Comparison of ENCODE assay signal across 1 cellular context in the genomic region with DNA sequence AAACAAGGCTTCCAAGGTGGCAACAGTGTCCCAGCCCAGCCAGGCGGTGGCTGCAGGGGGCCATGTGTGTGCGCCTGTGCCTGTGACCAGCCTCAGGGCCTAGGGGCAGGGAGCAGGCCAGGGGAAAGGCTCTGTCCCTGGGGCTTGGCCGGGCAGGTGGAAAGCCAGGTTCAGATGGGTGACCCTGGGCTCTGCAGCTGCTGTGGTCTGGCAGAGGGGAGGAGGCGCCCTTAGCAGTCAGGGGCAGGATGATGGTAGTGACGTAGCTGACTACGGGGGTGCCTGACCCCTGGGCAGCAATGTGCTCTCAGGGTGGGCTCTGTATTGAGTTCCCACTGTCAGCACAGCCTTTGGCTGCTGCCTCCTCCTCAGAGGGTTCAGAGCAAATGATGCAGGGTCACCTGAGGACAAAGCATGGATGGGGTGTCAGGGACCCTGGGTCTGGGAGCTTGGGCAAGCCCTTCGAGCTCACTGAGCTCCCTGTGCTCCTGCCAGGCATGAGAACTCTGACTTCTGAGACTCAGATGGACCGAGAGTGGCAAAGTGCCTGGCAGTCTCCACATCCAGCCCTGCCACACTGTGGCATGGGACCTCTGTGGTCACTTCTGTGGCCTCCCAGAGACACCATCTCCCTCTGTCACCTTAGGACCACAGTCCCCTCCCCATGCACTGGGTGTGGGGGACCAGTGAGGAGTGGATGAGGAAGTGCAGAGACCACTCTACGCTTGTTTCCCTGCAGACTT.
TF ChIP-seq lines count a peak whose summit lies in the region.

No MANE protein-coding gene starts in this region.

TF ChIP-seq in GM23338, 12 proteins besides CTCF, POLR2A, EP300 and RAD21 (continued from another document):
- TF ChIP-seq, protein P1, sequence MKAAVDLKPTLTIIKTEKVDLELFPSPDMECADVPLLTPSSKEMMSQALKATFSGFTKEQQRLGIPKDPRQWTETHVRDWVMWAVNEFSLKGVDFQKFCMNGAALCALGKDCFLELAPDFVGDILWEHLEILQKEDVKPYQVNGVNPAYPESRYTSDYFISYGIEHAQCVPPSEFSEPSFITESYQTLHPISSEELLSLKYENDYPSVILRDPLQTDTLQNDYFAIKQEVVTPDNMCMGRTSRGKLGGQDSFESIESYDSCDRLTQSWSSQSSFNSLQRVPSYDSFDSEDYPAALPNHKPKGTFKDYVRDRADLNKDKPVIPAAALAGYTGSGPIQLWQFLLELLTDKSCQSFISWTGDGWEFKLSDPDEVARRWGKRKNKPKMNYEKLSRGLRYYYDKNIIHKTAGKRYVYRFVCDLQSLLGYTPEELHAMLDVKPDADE (IDR thresholded peaks at IDR 0.05), result no peak
- TF ChIP-seq NANOG (IDR thresholded peaks at IDR 0.05; ENCODE audit: borderline replicate concordance), result no peak
- TF ChIP-seq ZNF331 (CRISPR knock-in tag; IDR thresholded peaks at IDR 0.05; ENCODE audit: low read depth), result no peak
- no peak for TF ChIP-seq POLR2AphosphoS5 (IDR thresholded peaks at IDR 0.05; ENCODE audit: low read depth)
- no peak for TF ChIP-seq EZH2phosphoT487 (IDR thresholded peaks at IDR 0.05; ENCODE audit: unreplicated experiment)
